ENCODE assay signal across 34 cellular contexts in genomic region chr14:94953541-94954260, GRCh38.
DNase-seq lines count a peak whose midpoint lies in the region; ATAC-seq and TF ChIP-seq lines count a peak whose summit lies in the region.
"Had no signal": no experiment of that assay in that cellular context is flagged by ENCODE, and none has a peak within 500 bp of the region (broad histone marks: within the 10 kb centered on the region; RNA-seq: fewer than 3 reads in every experiment).

No MANE protein-coding gene starts in this region.

- H3K9me3 ChIP-seq in HEK293 (ENCODE audit: control insufficient read depth, insufficient read depth, low read depth, low read length) (no peaks in the 10 kb centered on the region), sigmoid colon (no peaks in the 10 kb centered on the region), Karpas-422 (ENCODE audit: low read length) (no peaks in the 10 kb centered on the region)
- H3K9me3 ChIP-seq: A549; BE2C; BLaER1; BLaER1 treated with 17β-estradiol and CSF1 and Interleukin-3, amounts not matched to agents 10 nM and 100 nM; Caco-2 had no signal

- no peak for TF ChIP-seq POLR2A in sigmoid colon (IDR thresholded peaks at IDR 0.05)

- H3K36me3 Mint-ChIP-seq in stimulated activated effector memory CD8-positive, alpha-beta T cell treated with anti-CD3 and anti-CD28 coated beads, Interleukin-12 subunit alpha, Interleukin-12 subunit beta, amount 100 ng/mL, for 72 hours: no peaks in the 10 kb centered on the region
- no peaks in the 10 kb centered on the region for H3K36me3 Mint-ChIP-seq in activated T-helper 2 cell treated with anti-CD3 and anti-CD28 coated beads, Interferon-gamma antibody, Interleukin-2, Interleukin-4, amounts not matched to agents 10 μg/mL and 5 μg/mL and 100 μg/mL, durations not matched to agents 14 hours and 24 hours and 36 hours (ENCODE audit: low read depth)
- H3K36me3 Mint-ChIP-seq: CD14-positive monocyte; CD4-positive, alpha-beta memory T cell; CD4-positive, CD25-positive, alpha-beta regulatory T cell; CD8-positive, alpha-beta T cell had no signal

- H3K27ac ChIP-seq in HEK293 (ENCODE audit: extremely low read depth, low read depth, low read length) (no peak overlapping the region), sigmoid colon (no peak overlapping the region), Karpas-422 (ENCODE audit: low read length) (no peak overlapping the region)
- H3K27ac ChIP-seq: 22Rv1; A549; BLaER1; BLaER1 treated with 17β-estradiol and CSF1 and Interleukin-3, amounts not matched to agents 10 nM and 100 nM; C4-2B had no signal

- TF ChIP-seq EP300 in sigmoid colon (IDR thresholded peaks at IDR 0.05): no peak

- H3K9me3 Mint-ChIP-seq in stimulated activated effector memory CD8-positive, alpha-beta T cell treated with anti-CD3 and anti-CD28 coated beads, Interleukin-12 subunit alpha, Interleukin-12 subunit beta, amount 100 ng/mL, for 72 hours: no peaks in the 10 kb centered on the region
- H3K9me3 Mint-ChIP-seq in activated T-helper 2 cell treated with anti-CD3 and anti-CD28 coated beads, Interferon-gamma antibody, Interleukin-2, Interleukin-4, amounts not matched to agents 10 μg/mL and 5 μg/mL and 100 μg/mL, durations not matched to agents 14 hours and 24 hours and 36 hours: no peaks in the 10 kb centered on the region
- H3K9me3 Mint-ChIP-seq: CD4-positive, alpha-beta T cell; CD8-positive, alpha-beta memory T cell; CD8-positive, alpha-beta T cell had no signal

- no peaks in the 10 kb centered on the region for H3K4me1 Mint-ChIP-seq in stimulated activated effector memory CD8-positive, alpha-beta T cell treated with anti-CD3 and anti-CD28 coated beads, Interleukin-12 subunit alpha, Interleukin-12 subunit beta, amount 100 ng/mL, for 72 hours
- H3K4me1 Mint-ChIP-seq in activated T-helper 2 cell treated with anti-CD3 and anti-CD28 coated beads, Interferon-gamma antibody, Interleukin-2, Interleukin-4, amounts not matched to agents 10 μg/mL and 5 μg/mL and 100 μg/mL, durations not matched to agents 14 hours and 24 hours and 36 hours (ENCODE audit: low read depth): no peaks in the 10 kb centered on the region
- H3K4me1 Mint-ChIP-seq: B cell; CD14-positive monocyte; CD4-positive, alpha-beta memory T cell; CD4-positive, CD25-positive, alpha-beta regulatory T cell; CD8-positive, alpha-beta memory T cell had no signal

- no peak overlapping the region for H3K4me3 Mint-ChIP-seq in stimulated activated effector memory CD8-positive, alpha-beta T cell treated with anti-CD3 and anti-CD28 coated beads, Interleukin-12 subunit alpha, Interleukin-12 subunit beta, amount 100 ng/mL, for 72 hours
- H3K4me3 Mint-ChIP-seq in activated T-helper 2 cell treated with anti-CD3 and anti-CD28 coated beads, Interferon-gamma antibody, Interleukin-2, Interleukin-4, amounts not matched to agents 10 μg/mL and 5 μg/mL and 100 μg/mL, durations not matched to agents 14 hours and 24 hours and 36 hours (ENCODE audit: low read depth): no peak overlapping the region
- H3K4me3 Mint-ChIP-seq: B cell; CD14-positive monocyte; CD4-positive, alpha-beta memory T cell; CD4-positive, alpha-beta T cell; CD4-positive, CD25-positive, alpha-beta regulatory T cell; CD8-positive, alpha-beta memory T cell; CD8-positive, alpha-beta T cell had no signal

- H3K9me2 ChIP-seq in Karpas-422 (replicated peaks; ENCODE audit: insufficient read depth, low read length): no peaks in the 10 kb centered on the region

- no peaks in the 10 kb centered on the region for H3K79me2 ChIP-seq in Karpas-422 (ENCODE audit: low read length)

- 76 to 83% methylated on average over 12 of the region's 12 CpGs for WGBS in sigmoid colon, 2 donors

- H4K20me1 ChIP-seq in Karpas-422 (ENCODE audit: insufficient read depth, low read depth, low read length): no peaks in the 10 kb centered on the region
- H4K20me1 ChIP-seq: BLaER1; BLaER1 treated with 17β-estradiol and CSF1 and Interleukin-3, amounts not matched to agents 10 nM and 100 nM had no signal

- H3K27me3 Mint-ChIP-seq in activated T-helper 2 cell treated with anti-CD3 and anti-CD28 coated beads, Interferon-gamma antibody, Interleukin-2, Interleukin-4, amounts not matched to agents 10 μg/mL and 5 μg/mL and 100 μg/mL, durations not matched to agents 14 hours and 24 hours and 36 hours (ENCODE audit: low read depth): peaks cover 7% of the 10 kb centered on the region
- H3K27me3 Mint-ChIP-seq: CD4-positive, CD25-positive, alpha-beta regulatory T cell had no signal

- POLR2A ChIA-PET in HEK293 (lab: Yijun Ruan, JAX): no interaction called here

- DNase-seq in LNCaP clone FGC (ENCODE audit: low read depth) (peak; percentile 22), mesenteric fat pad (ENCODE audit: low spot score) (peak; percentile 64), sigmoid colon (peak; percentile 28), DMS79 treated with DMSO at 0.1 percent for 48 hours (lab: John Stamatoyannopoulos, UW) (no peak), Karpas-422 (no peak)
- DNase-seq in stimulated activated effector memory CD8-positive, alpha-beta T cell treated with anti-CD3 and anti-CD28 coated beads, Interleukin-12 subunit alpha, Interleukin-12 subunit beta, amount 100 ng/mL, for 72 hours (ENCODE audit: low spot score in 2 of 2): no peak
- DNase-seq in activated T-helper 2 cell treated with anti-CD3 and anti-CD28 coated beads, Interferon-gamma antibody, Interleukin-2, Interleukin-4, amounts not matched to agents 10 μg/mL and 5 μg/mL and 100 μg/mL, durations not matched to agents 14 hours and 24 hours and 36 hours (ENCODE audit: low spot score): no peak
- DNase-seq: 8988T; ACHN; AML-193; BE2C; C1 segment of cervical spinal cord; Caco-2; Calu3; CD4-positive, alpha-beta memory T cell; CD4-positive, alpha-beta T cell; CD4-positive, CD25-positive, alpha-beta regulatory T cell; CD8-positive, alpha-beta memory T cell; CD8-positive, alpha-beta T cell; COR-L47; DMS 273 treated with DMSO at 0.1 percent for 48 hours; DMS153; DMS53; DMS79; DND-41; EL had no signal

- no peak overlapping the region for H3K4me2 ChIP-seq in Karpas-422 (ENCODE audit: low read depth, low read length, poor library complexity, severe bottlenecking)
- H3K4me2 ChIP-seq: A549; BLaER1; BLaER1 treated with 17β-estradiol and CSF1 and Interleukin-3, amounts not matched to agents 10 nM and 100 nM had no signal

- H3K4me3 ChIP-seq in HEK293 (ENCODE audit: low read depth, low read length) (no peak overlapping the region), LNCaP clone FGC (ENCODE audit: low read depth, low read length) (no peak overlapping the region), sigmoid colon (no peak overlapping the region), Karpas-422 (ENCODE audit: low read length) (no peak overlapping the region)
- H3K4me3 ChIP-seq: A549; BLaER1; BLaER1 treated with 17β-estradiol and CSF1 and Interleukin-3, amounts not matched to agents 10 nM and 100 nM had no signal

- H3K27me3 ChIP-seq in sigmoid colon (no peaks in the 10 kb centered on the region), Karpas-422 (ENCODE audit: low read length) (no peaks in the 10 kb centered on the region)
- H3K27me3 ChIP-seq: BLaER1; BLaER1 treated with 17β-estradiol and CSF1 and Interleukin-3, amounts not matched to agents 10 nM and 100 nM had no signal

- intact Hi-C loops in sigmoid colon (cut with DNase I): no loop called here
- intact Hi-C loops in activated T-helper 2 cell treated with anti-CD3 and anti-CD28 coated beads, Interferon-gamma antibody, Interleukin-2, Interleukin-4, amounts not matched to agents 10 μg/mL and 5 μg/mL and 100 μg/mL, durations not matched to agents 14 hours and 24 hours and 36 hours (cut with micrococcal nuclease): no loop called here

- H2AFZ ChIP-seq in Karpas-422 (ENCODE audit: low read length): no peak overlapping the region

- H3K4me1 ChIP-seq in HEK293 (ENCODE audit: control insufficient read depth, insufficient read depth, low read length) (no peaks in the 10 kb centered on the region), sigmoid colon (no peaks in the 10 kb centered on the region), Karpas-422 (ENCODE audit: low read length) (no peaks in the 10 kb centered on the region)
- H3K4me1 ChIP-seq: A549, BE2C, Caco-2 had no signal

- CTCF ChIA-PET in HEK293 (lab: Yijun Ruan, JAX): interaction anchor here (0.6 kb wide), 1 partner anchor 43 kb away, joined by 3 read pairs; no protein-coding TSS in a partner anchor

- no peak overlapping the region for H3K27ac Mint-ChIP-seq in stimulated activated effector memory CD8-positive, alpha-beta T cell treated with anti-CD3 and anti-CD28 coated beads, Interleukin-12 subunit alpha, Interleukin-12 subunit beta, amount 100 ng/mL, for 72 hours
- no peak overlapping the region for H3K27ac Mint-ChIP-seq in activated T-helper 2 cell treated with anti-CD3 and anti-CD28 coated beads, Interferon-gamma antibody, Interleukin-2, Interleukin-4, amounts not matched to agents 10 μg/mL and 5 μg/mL and 100 μg/mL, durations not matched to agents 14 hours and 24 hours and 36 hours
- H3K27ac Mint-ChIP-seq: B cell; CD4-positive, alpha-beta T cell; CD4-positive, CD25-positive, alpha-beta regulatory T cell; CD8-positive, alpha-beta memory T cell; CD8-positive, alpha-beta T cell had no signal

- no peak overlapping the region for H3K9ac ChIP-seq in Karpas-422 (ENCODE audit: low read length)
- H3K9ac ChIP-seq: BLaER1; BLaER1 treated with 17β-estradiol and CSF1 and Interleukin-3, amounts not matched to agents 10 nM and 100 nM had no signal

- no peaks in the 10 kb centered on the region for H3K36me3 ChIP-seq in HEK293 (ENCODE audit: control insufficient read depth in 2 of 2, insufficient read depth in 1 of 2, low read length in 2 of 2)
- H3K36me3 ChIP-seq in sigmoid colon: no peaks in the 10 kb centered on the region
- H3K36me3 ChIP-seq in Karpas-422 (ENCODE audit: insufficient read depth, low read length): no peaks in the 10 kb centered on the region
- H3K36me3 ChIP-seq: BE2C; BLaER1; BLaER1 treated with 17β-estradiol and CSF1 and Interleukin-3, amounts not matched to agents 10 nM and 100 nM had no signal

- no peak for ATAC-seq in stimulated activated effector memory CD8-positive, alpha-beta T cell treated with anti-CD3 and anti-CD28 coated beads, Interleukin-12 subunit alpha, Interleukin-12 subunit beta, amount 100 ng/mL, for 72 hours
- ATAC-seq: A549; CD8-positive, alpha-beta T cell had no signal

- TF ChIP-seq CTCF in HEK293 (tag by site-specific recombination; IDR thresholded peaks at IDR 0.05) (no peak), LNCaP clone FGC (IDR thresholded peaks at IDR 0.05; ENCODE audit: control insufficient read depth, extremely low read depth, insufficient read depth) (no peak), sigmoid colon (IDR thresholded peaks at IDR 0.05) (no peak)

TF ChIP-seq in HEK293, 187 proteins besides CTCF, POLR2A, EP300 and RAD21 (continues in another document):
- no peak for TF ChIP-seq ZNF184 (tag by site-specific recombination; IDR thresholded peaks at IDR 0.05)
- 0 out of 2 replicates have a peak, but pooled peaks have one; percentile 12 for TF ChIP-seq KLF8 (tag by site-specific recombination; IDR thresholded peaks at IDR 0.05)

Comparison
In these comparisons a context has a peak if more than half of its experiments do, and no peak if none do; other contexts are left out.
1. DNase-seq: peak in LNCaP clone FGC (single experiment), mesenteric fat pad (single experiment) and sigmoid colon (single experiment); none in DMS79 treated with DMSO at 0.1 percent for 48 hours (single experiment), stimulated activated effector memory CD8-positive, alpha-beta T cell treated with anti-CD3 and anti-CD28 coated beads, Interleukin-12 subunit alpha, Interleukin-12 subunit beta, amount 100 ng/mL, for 72 hours (0 of 2), Karpas-422 (single experiment) and activated T-helper 2 cell treated with anti-CD3 and anti-CD28 coated beads, Interferon-gamma antibody, Interleukin-2, Interleukin-4, amounts not matched to agents 10 μg/mL and 5 μg/mL and 100 μg/mL, durations not matched to agents 14 hours and 24 hours and 36 hours (single experiment).